In genomic region chr2:101766871-101767739, GRCh38 we compare ENCODE assay signal across 8 cellular contexts.
DNase-seq lines count a peak whose midpoint lies in the region; TF ChIP-seq lines count a peak whose summit lies in the region.

No MANE protein-coding gene starts in this region.

- H3K9me3 ChIP-seq in SU-DHL-6 (ENCODE audit: insufficient read depth, low read length) (no peaks in the 10 kb centered on the region), smooth muscle cell (replicated peaks; ENCODE audit: low read depth) (no peaks in the 10 kb centered on the region), Karpas-422 (ENCODE audit: low read length) (no peaks in the 10 kb centered on the region)

- H3K4me1 ChIP-seq in smooth muscle cell (ENCODE audit: low read depth): peaks cover 82% of the 10 kb centered on the region
- no peaks in the 10 kb centered on the region for H3K4me1 ChIP-seq in Karpas-422 (ENCODE audit: low read length)

- H3K9ac ChIP-seq in SU-DHL-6 (ENCODE audit: low read length) (peak overlapping the region; percentile 2; the same call in 1 of the 2 replicates), smooth muscle cell (ENCODE audit: low read depth) (peak overlapping the region; percentile 36), Karpas-422 (ENCODE audit: low read length) (no peak overlapping the region)

- no peak for TF ChIP-seq CTCF in SU-DHL-6 (IDR thresholded peaks at IDR 0.05; ENCODE audit: insufficient read depth, low read length, poor library complexity, severe bottlenecking)
- TF ChIP-seq CTCF in smooth muscle cell (IDR thresholded peaks at IDR 0.05; ENCODE audit: borderline replicate concordance, insufficient read depth, poor library complexity, severe bottlenecking): no peak

- DNase-seq in GOT3 (lab: John Stamatoyannopoulos, UW) (peak; percentile 20), glomerular visceral epithelial cell (ENCODE audit: extremely low spot score) (peak; percentile 86), smooth muscle cell (lab: John Stamatoyannopoulos, UW; ENCODE audit: unreplicated experiment) (no peak), Karpas-422 (no peak), NCI-H1436 (lab: John Stamatoyannopoulos, UW) (no peak), NAMALWA (ENCODE audit: low spot score) (no peak), NCI-H2171 treated with DMSO at 0.1 percent for 48 hours (lab: John Stamatoyannopoulos, UW) (no peak)

- H3K9me2 ChIP-seq in SU-DHL-6 (replicated peaks; ENCODE audit: insufficient read depth, low read length): no peaks in the 10 kb centered on the region
- no peaks in the 10 kb centered on the region for H3K9me2 ChIP-seq in Karpas-422 (replicated peaks; ENCODE audit: insufficient read depth, low read length)

- H3K4me3 ChIP-seq in SU-DHL-6 (ENCODE audit: insufficient read depth, low read length, poor library complexity, severe bottlenecking) (no peak overlapping the region), smooth muscle cell (no peak overlapping the region), Karpas-422 (ENCODE audit: low read length) (no peak overlapping the region)

- H4K20me1 ChIP-seq in SU-DHL-6 (ENCODE audit: low read depth, low read length): peaks cover 28% of the 10 kb centered on the region; the same call in 1 of the 2 replicates
- peaks cover 95% of the 10 kb centered on the region for H4K20me1 ChIP-seq in smooth muscle cell (ENCODE audit: low read depth)
- H4K20me1 ChIP-seq in Karpas-422 (ENCODE audit: insufficient read depth, low read depth, low read length): no peaks in the 10 kb centered on the region

- H3F3A ChIP-seq in SU-DHL-6 (ENCODE audit: insufficient read depth) (peaks cover 8% of the 10 kb centered on the region; the same call in 1 of the 2 replicates), smooth muscle cell (ENCODE audit: low read depth) (peaks cover 21% of the 10 kb centered on the region)

- H3K27me3 ChIP-seq in SU-DHL-6 (ENCODE audit: low read length) (no peaks in the 10 kb centered on the region), smooth muscle cell (ENCODE audit: low read depth) (no peaks in the 10 kb centered on the region), Karpas-422 (ENCODE audit: low read length) (no peaks in the 10 kb centered on the region)

- WGBS in smooth muscle cell (ENCODE audit: low lambda C conversion rate): 51% methylated on average over 5 of the region's 5 CpGs

- H3K27ac ChIP-seq in SU-DHL-6 (ENCODE audit: low read depth, low read length) (peak overlapping the region; percentile 53), smooth muscle cell (ENCODE audit: low read depth) (peak overlapping the region; percentile 73), Karpas-422 (ENCODE audit: low read length) (no peak overlapping the region)

- H2AFZ ChIP-seq in SU-DHL-6 (ENCODE audit: low read depth, low read length, severe bottlenecking) (no peak overlapping the region), smooth muscle cell (ENCODE audit: low read depth) (no peak overlapping the region), Karpas-422 (ENCODE audit: low read length) (no peak overlapping the region)

- H3K4me2 ChIP-seq in SU-DHL-6 (ENCODE audit: low read depth, low read length, poor library complexity, severe bottlenecking) (peak overlapping the region; percentile 42), smooth muscle cell (peak overlapping the region; percentile 73), Karpas-422 (ENCODE audit: low read depth, low read length, poor library complexity, severe bottlenecking) (no peak overlapping the region)

- H3K36me3 ChIP-seq in SU-DHL-6 (ENCODE audit: low read length) (no peaks in the 10 kb centered on the region), smooth muscle cell (ENCODE audit: low read depth) (no peaks in the 10 kb centered on the region), Karpas-422 (ENCODE audit: insufficient read depth, low read length) (no peaks in the 10 kb centered on the region)

- H3K79me2 ChIP-seq in SU-DHL-6 (ENCODE audit: insufficient read depth, low read length) (peaks cover 100% of the 10 kb centered on the region), smooth muscle cell (ENCODE audit: low read depth) (peaks cover 100% of the 10 kb centered on the region), Karpas-422 (ENCODE audit: low read length) (no peaks in the 10 kb centered on the region)

Comparison
In these comparisons a context has a peak if more than half of its experiments do, and no peak if none do; other contexts are left out.
1. DNase-seq: peak in GOT3 (single experiment) and glomerular visceral epithelial cell (single experiment); none in smooth muscle cell (single experiment), Karpas-422 (single experiment), NCI-H1436 (single experiment), NAMALWA (single experiment) and NCI-H2171 treated with DMSO at 0.1 percent for 48 hours (single experiment).